ENCODE assay signal across 24 cellular contexts in the genomic region with DNA sequence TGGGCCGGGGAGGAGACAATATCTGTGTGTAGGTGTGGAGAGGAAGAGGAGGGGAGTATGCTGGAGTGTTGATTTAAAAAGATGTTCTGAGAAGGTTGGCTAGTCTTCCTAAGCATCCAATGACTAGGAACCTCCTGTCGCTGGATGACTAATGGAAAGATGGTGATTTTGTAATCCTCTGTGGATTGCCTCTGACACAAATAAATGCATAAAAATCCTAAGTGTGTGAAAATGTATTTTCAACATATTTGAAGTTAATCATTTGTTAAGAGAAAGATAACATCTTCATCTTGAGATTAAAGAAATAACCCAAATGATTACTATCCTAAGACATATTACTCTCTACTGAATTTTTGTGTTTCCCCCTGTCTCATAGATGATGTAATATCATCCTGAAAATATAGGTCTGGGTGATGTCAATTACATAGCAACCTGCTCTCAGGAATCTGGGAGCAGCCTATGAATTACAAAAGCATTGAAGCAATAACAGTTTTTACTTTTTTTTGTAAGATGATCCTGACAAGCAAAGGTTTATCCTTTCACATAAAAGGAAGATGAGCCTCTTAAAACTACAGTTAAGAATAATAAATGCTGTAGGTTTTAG.
"Had no signal": no experiment of that assay in that cellular context is flagged by ENCODE, and none has a peak within 500 bp of the region (broad histone marks: within the 10 kb centered on the region; RNA-seq: fewer than 3 reads in every experiment).

No MANE protein-coding gene starts in this region.

- H3K27ac ChIP-seq: colonic mucosa, esophagus muscularis mucosa, heart right ventricle, lower lobe of right lung, neutrophil, pancreas, right atrium auricular region, testis, tibial artery had no signal

- DNase-seq: colonic mucosa; effector CD8-positive, alpha-beta T cell; endodermal cell; foreskin melanocyte; glutamatergic neuron; heart right ventricle; hippocampal formation; left colon; left ventricle myocardium superior; lower lobe of right lung; mucosa of descending colon; naive B cell; pancreas; stimulated activated CD4-positive, alpha-beta T cell treated with anti-CD3 and anti-CD28 coated beads, Interleukin-4, amount 100 ng/mL, for 4 hours; stimulated activated naive CD8-positive, alpha-beta T cell treated with anti-CD3 and anti-CD28 coated beads, Interleukin-15, Interleukin-2, amounts not matched to agents 100 U/mL and 50 U/mL, for 24 hours; substantia nigra; testis; tibial artery had no signal

- H3K4me3 ChIP-seq: colonic mucosa, esophagus muscularis mucosa, heart right ventricle, lower lobe of right lung, mucosa of descending colon, pancreas, right atrium auricular region, testis, tibial artery had no signal

- H3K4me1 ChIP-seq: colonic mucosa, esophagus muscularis mucosa, heart right ventricle, lower lobe of right lung, pancreas, right atrium auricular region, testis, tibial artery had no signal

- H3K36me3 ChIP-seq: colonic mucosa, esophagus muscularis mucosa, heart right ventricle, lower lobe of right lung, neutrophil, pancreas, right atrium auricular region had no signal

- H3K27me3 ChIP-seq: colonic mucosa, esophagus muscularis mucosa, heart right ventricle, neutrophil, pancreas, right atrium auricular region, testis, tibial artery had no signal

- H3K9me3 ChIP-seq: colonic mucosa, lower lobe of right lung, pancreas, testis had no signal

- ATAC-seq: heart right ventricle; left colon; left ventricle myocardium superior; lower lobe of right lung; mucosa of descending colon; natural killer cell treated with Interleukin-12 subunit alpha and Interleukin-12 subunit beta and Interleukin-15 and Interleukin-18, amount 100 ng/mL, for 72 hours; pancreas; sciatic nerve; stimulated activated memory B cell treated with anti-CD40 and anti-IgM and Interleukin-4, amounts not matched to agents 10 μg/mL and 1 μg/mL and 100 μg/mL, for 72 hours; stimulated activated naive CD8-positive, alpha-beta T cell treated with anti-CD3 and anti-CD28 coated beads, Interleukin-15, Interleukin-2, amounts not matched to agents 100 U/mL and 50 U/mL, for 24 hours had no signal
